In the genomic region with DNA sequence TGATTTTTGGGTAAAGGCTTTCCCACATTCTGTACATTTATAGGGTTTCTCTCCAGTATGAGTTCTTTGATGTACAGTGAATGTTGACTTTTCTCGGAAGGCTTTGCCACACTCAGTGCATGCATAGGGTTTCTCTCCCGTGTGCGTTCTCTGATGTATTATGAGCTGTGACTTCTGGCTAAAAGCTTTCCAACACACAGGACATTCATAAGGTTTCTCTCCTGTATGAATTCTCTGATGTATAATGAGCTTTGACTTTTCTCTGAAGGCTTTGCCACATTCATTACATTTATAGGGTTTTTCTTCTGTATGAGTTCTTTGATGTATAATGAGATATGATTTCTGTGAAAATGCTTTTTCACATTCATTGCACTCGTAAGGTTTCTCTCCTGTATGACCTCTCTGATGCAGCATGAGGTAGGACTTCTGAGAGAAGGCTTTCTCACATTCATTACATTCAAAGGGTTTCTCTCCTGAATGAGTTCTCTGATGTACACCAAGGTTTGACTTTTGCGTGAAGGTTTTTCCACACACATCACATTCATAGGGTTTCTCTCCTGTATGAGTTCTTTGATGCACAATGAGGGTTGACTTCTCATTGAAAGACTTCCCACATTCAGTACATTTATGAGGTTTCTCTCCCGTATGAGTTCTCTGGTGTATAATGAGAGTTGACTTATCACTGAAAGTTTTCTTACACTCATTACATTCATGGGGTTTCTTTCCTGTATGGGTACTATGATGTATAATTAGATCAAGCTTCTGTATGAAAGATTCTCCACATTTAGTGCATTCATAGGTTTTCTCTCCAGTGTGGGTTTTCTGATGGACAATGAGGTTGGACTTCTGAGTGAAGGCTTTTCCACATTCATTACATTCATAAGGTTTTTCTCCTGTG, we compare ENCODE assay signal across 34 cellular contexts. TPM values are rescaled to one million over a fixed set of nuclear protein-coding genes. Genes with fewer than 3 reads are reported as not detected.
"Had no signal": no experiment of that assay in that cellular context is flagged by ENCODE, and none has a peak within 500 bp of the region (broad histone marks: within the 10 kb centered on the region; RNA-seq: fewer than 3 reads in every experiment).

No MANE protein-coding gene starts in this region.

- H3K27me3 Mint-ChIP-seq: activated CD4-positive, alpha-beta memory T cell treated with anti-CD3 and anti-CD28 coated beads for 36 hours; activated naive CD4-positive, alpha-beta T cell treated with anti-CD3 and anti-CD28 coated beads, Interleukin-2, amount 10 ng/mL, durations not matched to agents 7 days and 5 days; activated naive CD8-positive, alpha-beta T cell treated with anti-CD3 and anti-CD28 coated beads, Interleukin-2, amount 10 ng/mL, durations not matched to agents 7 days and 5 days had no signal

- H3K9me3 ChIP-seq: testis had no signal

- H3K4me3 ChIP-seq: gastrocnemius medialis, left ventricle myocardium inferior, right lobe of liver, testis, transverse colon had no signal

- H3K4me1 Mint-ChIP-seq: activated naive CD4-positive, alpha-beta T cell treated with anti-CD3 and anti-CD28 coated beads, Interleukin-2, amount 10 ng/mL, durations not matched to agents 7 days and 5 days; activated naive CD8-positive, alpha-beta T cell treated with anti-CD3 and anti-CD28 coated beads, Interleukin-2, amount 10 ng/mL, durations not matched to agents 7 days and 5 days; nephron had no signal

- FAIRE-seq: colon, endometrium, islet of Langerhans, TTC549, urothelium cell line had no signal

- H3K27me3 ChIP-seq: gastrocnemius medialis, right lobe of liver, testis, transverse colon had no signal

- H3K4me1 ChIP-seq: gastrocnemius medialis, left ventricle myocardium inferior, right lobe of liver, testis, transverse colon had no signal

- H3K27ac ChIP-seq: gastrocnemius medialis, left ventricle myocardium inferior, right lobe of liver, testis, transverse colon, VCaP had no signal

- H3K27ac Mint-ChIP-seq: activated CD4-positive, alpha-beta memory T cell treated with anti-CD3 and anti-CD28 coated beads for 36 hours; activated naive CD4-positive, alpha-beta T cell treated with anti-CD3 and anti-CD28 coated beads, Interleukin-2, amount 10 ng/mL, durations not matched to agents 7 days and 5 days; activated naive CD8-positive, alpha-beta T cell treated with anti-CD3 and anti-CD28 coated beads, Interleukin-2, amount 10 ng/mL, durations not matched to agents 7 days and 5 days; activated T-helper 1 cell treated with anti-CD3 and anti-CD28 coated beads, Interleukin-12 subunit alpha, Interleukin-12 subunit beta, Interleukin-2, Interleukin-4 antibody, amounts not matched to agents 30 ng/mL and 10 ng/mL and 1 ng/mL, durations not matched to agents 14 hours and 24 hours and 36 hours; nephron; T-helper 2 cell treated with Interferon-gamma antibody and Interleukin-4, amounts not matched to agents 5 μg/mL and 100 μg/mL, for 36 hours had no signal

- DNase-seq: activated CD4-positive, alpha-beta memory T cell treated with anti-CD3 and anti-CD28 coated beads for 36 hours; activated CD4-positive, alpha-beta T cell treated with anti-CD3 and anti-CD28 coated beads for 48 hours; activated CD8-positive, alpha-beta memory T cell treated with anti-CD3 and anti-CD28 coated beads, Interleukin-2, amount 50 U/mL, for 4 hours; activated effector memory CD4-positive, alpha-beta T cell treated with anti-CD3 and anti-CD28 coated beads, Interleukin-2, amount 50 U/mL, for 16 hours; activated naive CD4-positive, alpha-beta T cell treated with anti-CD3 and anti-CD28 coated beads, Interleukin-2, amount 10 ng/mL, durations not matched to agents 7 days and 5 days; activated naive CD8-positive, alpha-beta T cell treated with anti-CD3 and anti-CD28 coated beads, Interleukin-2, amount 10 ng/mL, durations not matched to agents 7 days and 5 days; activated T-cell treated with anti-CD3 and anti-CD28 coated beads, Interleukin-2, amount 50 U/mL, for 1 hour; amygdala; dermis blood vessel endothelial cell; effector CD4-positive, alpha-beta T cell; erythroblast; gastrocnemius medialis; glutamatergic neuron; left ventricle myocardium inferior; posterior cingulate gyrus; right lobe of liver; stimulated activated CD4-positive, alpha-beta T cell treated with anti-CD3 and anti-CD28 coated beads, Interleukin-2, amount 100 ng/mL, for 48 hours; stimulated activated naive CD4-positive, alpha-beta T cell treated with Interleukin-2 at 50 U/mL for 16 hours; testis; transverse colon had no signal

- ATAC-seq: gastrocnemius medialis, right lobe of liver had no signal

- H3K4me3 Mint-ChIP-seq: activated CD4-positive, alpha-beta memory T cell treated with anti-CD3 and anti-CD28 coated beads for 36 hours; activated naive CD4-positive, alpha-beta T cell treated with anti-CD3 and anti-CD28 coated beads, Interleukin-2, amount 10 ng/mL, durations not matched to agents 7 days and 5 days; activated naive CD8-positive, alpha-beta T cell treated with anti-CD3 and anti-CD28 coated beads, Interleukin-2, amount 10 ng/mL, durations not matched to agents 7 days and 5 days; activated T-helper 1 cell treated with anti-CD3 and anti-CD28 coated beads, Interleukin-12 subunit alpha, Interleukin-12 subunit beta, Interleukin-2, Interleukin-4 antibody, amounts not matched to agents 30 ng/mL and 10 ng/mL and 1 ng/mL, durations not matched to agents 14 hours and 24 hours and 36 hours; nephron; T-helper 2 cell treated with Interferon-gamma antibody and Interleukin-4, amounts not matched to agents 5 μg/mL and 100 μg/mL, for 36 hours had no signal

RNA-seq across cellular contexts. Expression of a gene that starts 30.3 kb away (rescaled TPM):
- total RNA-seq: activated CD4-positive, alpha-beta memory T cell treated with anti-CD3 and anti-CD28 coated beads for 36 hours; activated CD8-positive, alpha-beta memory T cell treated with anti-CD3 and anti-CD28 coated beads for 36 hours; activated naive CD8-positive, alpha-beta T cell treated with anti-CD3 and anti-CD28 coated beads, Interleukin-2, amount 10 ng/mL, durations not matched to agents 7 days and 5 days; activated T-helper 1 cell treated with anti-CD3 and anti-CD28 coated beads, Interleukin-12 subunit alpha, Interleukin-12 subunit beta, Interleukin-2, Interleukin-4 antibody, amounts not matched to agents 30 ng/mL and 10 ng/mL and 1 ng/mL, durations not matched to agents 14 hours and 24 hours and 36 hours; dermis blood vessel endothelial cell; gastrocnemius medialis; left ventricle myocardium inferior; lung microvascular endothelial cell; mucosa of gallbladder; osteoblast; right lobe of liver; skeletal muscle tissue; transverse colon had no signal
